8 cellular contexts compared by ENCODE assay signal in the genomic region with DNA sequence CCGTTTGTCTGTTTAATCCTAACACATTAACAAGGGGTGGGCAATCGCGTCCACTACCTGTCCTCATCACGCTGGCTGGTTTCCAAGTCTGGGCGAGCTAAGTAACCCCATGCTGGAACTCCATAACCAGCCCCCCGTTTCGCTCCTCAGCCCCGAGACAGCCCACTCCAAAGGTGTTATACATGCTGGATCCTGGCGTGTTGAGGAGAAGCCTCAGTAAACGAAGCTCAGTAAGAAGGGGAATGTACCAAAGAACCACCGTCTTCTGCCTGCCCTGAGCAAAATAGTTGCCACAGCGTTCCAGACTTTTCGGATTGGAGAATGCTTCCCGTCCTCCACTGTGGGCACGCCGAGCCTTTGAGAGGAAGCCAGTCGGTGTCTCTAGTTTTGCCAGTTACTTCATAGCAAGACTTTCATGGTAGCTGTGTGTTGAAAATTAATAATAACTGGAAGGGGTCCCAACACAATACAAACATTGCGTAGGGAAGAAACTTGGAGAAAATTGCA. TPM values are rescaled to one million over a fixed set of nuclear protein-coding genes. Genes with fewer than 3 reads are reported as not detected.
DNase-seq lines count a peak whose midpoint lies in the region; ATAC-seq, FAIRE-seq and TF ChIP-seq lines count a peak whose summit lies in the region.

No MANE protein-coding gene starts in this region.

- H3K9me3 Mint-ChIP-seq in activated naive CD4-positive, alpha-beta T cell treated with anti-CD3 and anti-CD28 coated beads, Interleukin-2, amount 10 ng/mL, durations not matched to agents 7 days and 5 days = no peaks in the 10 kb centered on the region
- H3K9me3 Mint-ChIP-seq in astrocyte (ENCODE audit: unreplicated experiment) = no peaks in the 10 kb centered on the region

- FAIRE-seq in astrocyte (lab: Jason Lieb, UNC) (no peak), HepG2 (lab: Jason Lieb, UNC) (no peak)

- TF ChIP-seq POLR2A in HepG2 (IDR thresholded peaks at IDR 0.05; ENCODE audit: insufficient read depth in 1 of 2, low read depth in 2 of 2, low read length in 2 of 2) = no peak

- H3K4me2 ChIP-seq in astrocyte (ENCODE audit: low read length) (peak overlapping the region; percentile 97), HepG2 (ENCODE audit: low read depth, low read length) (peak overlapping the region; percentile 69)

- H3K4me3 Mint-ChIP-seq in activated naive CD4-positive, alpha-beta T cell treated with anti-CD3 and anti-CD28 coated beads, Interleukin-2, amount 10 ng/mL, durations not matched to agents 7 days and 5 days = peak overlapping the region; percentile 57
- H3K4me3 Mint-ChIP-seq in astrocyte (ENCODE audit: unreplicated experiment) = peak overlapping the region; percentile 71

- peaks cover 28% of the 10 kb centered on the region for H3K4me1 Mint-ChIP-seq in activated naive CD4-positive, alpha-beta T cell treated with anti-CD3 and anti-CD28 coated beads, Interleukin-2, amount 10 ng/mL, durations not matched to agents 7 days and 5 days
- peaks cover 15% of the 10 kb centered on the region for H3K4me1 Mint-ChIP-seq in astrocyte (ENCODE audit: low read depth, unreplicated experiment)

- no peak for ATAC-seq in HepG2
- ATAC-seq in thoracic aorta (ENCODE audit: insufficient number of reproducible peaks, low FRiP score, low read depth) = no peak
- ATAC-seq in HG02610 (IDR thresholded peaks at IDR 0.05; ENCODE audit: unreplicated experiment) = no peak

- TF ChIP-seq CTCF in astrocyte (IDR thresholded peaks at IDR 0.05; ENCODE audit: insufficient read depth, low read depth, low read length) = no peak
- no peak for TF ChIP-seq CTCF in HepG2 (CRISPR knock-in tag; IDR thresholded peaks at IDR 0.05)
- no peak for TF ChIP-seq CTCF in thoracic aorta (IDR thresholded peaks at IDR 0.05)

- H3K27ac Mint-ChIP-seq in activated naive CD4-positive, alpha-beta T cell treated with anti-CD3 and anti-CD28 coated beads, Interleukin-2, amount 10 ng/mL, durations not matched to agents 7 days and 5 days = peak overlapping the region; percentile 66
- peak overlapping the region; percentile 72 for H3K27ac Mint-ChIP-seq in astrocyte (ENCODE audit: unreplicated experiment)

- in situ Hi-C loops in HepG2 (cut with HindIII; ENCODE audit: extremely low pct_ligation_motif_present, low pct_unique_long_range_greater_than_20kb) = no loop called here

- no peak for TF ChIP-seq RAD21 in HepG2 (CRISPR knock-in tag; IDR thresholded peaks at IDR 0.05)

- H2AFZ ChIP-seq in astrocyte (ENCODE audit: low read depth, low read length) = peak overlapping the region; percentile 92
- H2AFZ ChIP-seq in HepG2 (ENCODE audit: low read length) = no peak overlapping the region

- H3K4me1 ChIP-seq in astrocyte (ENCODE audit: insufficient read depth, low read length) (peaks cover 17% of the 10 kb centered on the region), HepG2 (ENCODE audit: insufficient read depth, low read length) (peaks cover 42% of the 10 kb centered on the region), thoracic aorta (ENCODE audit: control insufficient read depth in 1 of 2, low read depth in 2 of 2) (peaks cover 3 to 18% of the 10 kb centered on the region in 2 donors)

- no peaks in the 10 kb centered on the region for H3K9me3 ChIP-seq in astrocyte (ENCODE audit: insufficient read depth, low read depth, low read length)
- no peaks in the 10 kb centered on the region for H3K9me3 ChIP-seq in HepG2 (ENCODE audit: low read length)
- H3K9me3 ChIP-seq in thoracic aorta = no peaks in the 10 kb centered on the region

- H3K27ac ChIP-seq in astrocyte (ENCODE audit: low read depth, low read length) (peak overlapping the region; percentile 64), HepG2 (ENCODE audit: extremely low read length, insufficient read depth, low read length) (peak overlapping the region; percentile 78), thoracic aorta (peak overlapping the region; percentile 73 to 87)

- H3K79me2 ChIP-seq in astrocyte (ENCODE audit: insufficient read depth, low read length) (peaks cover 41% of the 10 kb centered on the region), HepG2 (ENCODE audit: insufficient read depth, low read length) (peaks cover 37% of the 10 kb centered on the region)

- TF ChIP-seq EP300 in HepG2 (IDR thresholded peaks at IDR 0.05; ENCODE audit: low read depth in 2 of 2, low read length in 2 of 2) (no peak), HepG2 (CRISPR knock-in tag; IDR thresholded peaks at IDR 0.05; ENCODE audit: borderline replicate concordance) (no peak)

- H3K36me3 ChIP-seq in astrocyte (ENCODE audit: insufficient read depth, low read length) = no peaks in the 10 kb centered on the region
- no peaks in the 10 kb centered on the region; a peak in 1 of 5 replicates for H3K36me3 ChIP-seq in HepG2 (replicated peaks in 1 of 2; ENCODE audit: control insufficient read depth in 1 of 2, insufficient read depth in 2 of 2, low read length in 2 of 2)
- H3K36me3 ChIP-seq in thoracic aorta = no peaks in the 10 kb centered on the region

- CTCF ChIA-PET in activated naive CD4-positive, alpha-beta T cell treated with anti-CD3 and anti-CD28 coated beads, Interleukin-2, amount 10 ng/mL, durations not matched to agents 7 days and 5 days (lab: Charles Lee) = interaction anchor here (1.0 to 1.5 kb wide), 3 partner anchors 13 to 756 kb away, joined by 3 to 5 read pairs (median 3); no protein-coding TSS in a partner anchor
- CTCF ChIA-PET in HepG2 (lab: Yijun Ruan, JAX; ENCODE audit: low intra/inter-chr PET ratio, low total read pairs) = interaction anchor here (2.3 kb wide), 1 partner anchor 13 kb away, joined by 9 read pairs; no protein-coding TSS in a partner anchor

- H3K9ac ChIP-seq in astrocyte (ENCODE audit: low read length) = peak overlapping the region; percentile 83
- H3K9ac ChIP-seq in HepG2 (ENCODE audit: insufficient read depth, low read depth, low read length) = peak overlapping the region; percentile 72

- H3K4me3 ChIP-seq in astrocyte (ENCODE audit: insufficient read depth, low read depth, low read length) (peak overlapping the region; percentile 86), HepG2 (replicated peaks in 1 of 3; ENCODE audit: insufficient read depth in 1 of 3, low read depth in 2 of 3, low read length in 3 of 3) (peak overlapping the region in 2 of 3 experiments; percentile 52 to 66; a peak in 4 of 6 replicates), thoracic aorta (peak overlapping the region; percentile 89)

- no peaks in the 10 kb centered on the region for H3K27me3 ChIP-seq in astrocyte (ENCODE audit: insufficient read depth, low read length)
- H3K27me3 ChIP-seq in HepG2 (ENCODE audit: control insufficient read depth in 1 of 2, insufficient read depth in 2 of 2, low read length in 2 of 2) = no peaks in the 10 kb centered on the region; a peak in 1 of 5 replicates
- no peaks in the 10 kb centered on the region for H3K27me3 ChIP-seq in thoracic aorta (replicated peaks; ENCODE audit: insufficient read depth)

- H3K27me3 Mint-ChIP-seq in activated naive CD4-positive, alpha-beta T cell treated with anti-CD3 and anti-CD28 coated beads, Interleukin-2, amount 10 ng/mL, durations not matched to agents 7 days and 5 days = peaks cover 8% of the 10 kb centered on the region
- no peaks in the 10 kb centered on the region for H3K27me3 Mint-ChIP-seq in astrocyte (ENCODE audit: low read depth, unreplicated experiment)

- no peaks in the 10 kb centered on the region for H3K36me3 Mint-ChIP-seq in activated naive CD4-positive, alpha-beta T cell treated with anti-CD3 and anti-CD28 coated beads, Interleukin-2, amount 10 ng/mL, durations not matched to agents 7 days and 5 days
- no peaks in the 10 kb centered on the region for H3K36me3 Mint-ChIP-seq in astrocyte (ENCODE audit: low read depth, unreplicated experiment)

- BruUV-seq in HepG2 (replicated peaks; lab: Mats Ljungman, UMichigan) = TSS peak; percentile 86

- 75% methylated on average over 17 of the region's 18 CpGs for WGBS in HepG2 (ENCODE audit: low lambda C conversion rate)

- no peak for DNase-seq in activated naive CD4-positive, alpha-beta T cell treated with anti-CD3 and anti-CD28 coated beads, Interleukin-2, amount 10 ng/mL, durations not matched to agents 7 days and 5 days
- no peak for DNase-seq in activated naive CD4-positive, alpha-beta T cell treated with Interleukin-2 at 50 U/mL for 16 hours
- DNase-seq in astrocyte (ENCODE audit: low read depth) (no peak), HepG2 (ENCODE audit: low spot score) (no peak), thoracic aorta (ENCODE audit: low spot score) (peak; percentile 28), NCI-H1105 (lab: John Stamatoyannopoulos, UW) (no peak), DMS 273 (lab: John Stamatoyannopoulos, UW; ENCODE audit: unreplicated experiment) (no peak)

- POLR2A ChIA-PET in HepG2 (lab: Yijun Ruan, JAX) = interaction anchor here (0.7 to 1.7 kb wide), 3 partner anchors 10 to 36 kb away, joined by 3 to 5 read pairs (median 4); no protein-coding TSS in a partner anchor

- H4K20me1 ChIP-seq in astrocyte (ENCODE audit: insufficient read depth, low read length) (peaks cover 21% of the 10 kb centered on the region), HepG2 (ENCODE audit: insufficient read depth, low read length) (0 out of 2 replicates have a peak, but pooled peaks cover 9% of the 10 kb centered on the region)

- intact Hi-C loops in HepG2 (cut with micrococcal nuclease; ENCODE audit: unreplicated experiment) = no loop called here

RNA-seq across cellular contexts. Expression of a gene that starts 16.1 kb away (rescaled TPM):
- total RNA-seq in astrocyte (not detected in 2 replicates), HepG2 (2016; rRNA removed; fragmentation: Illumina TruSeq; extraction: Trizol) (not detected in 2 replicates), thoracic aorta (not detected)
- not detected in 2 replicates for total RNA-seq in HepG2 (2016; cell fraction: cytosol; rRNA removed; fragmentation: Illumina TruSeq; extraction: Trizol; ENCODE audit: low read depth)
- total RNA-seq in HepG2 (2016; cell fraction: insoluble cytoplasmic fraction; rRNA removed; fragmentation: Illumina TruSeq; extraction: Trizol) = not detected in 2 replicates
- total RNA-seq in HepG2 (2016; cell fraction: membrane; rRNA removed; fragmentation: Illumina TruSeq; extraction: Trizol) = not detected in 2 replicates
- not detected in 2 replicates for total RNA-seq in HepG2 (2016; cell fraction: nucleus; rRNA removed; fragmentation: Illumina TruSeq; extraction: Trizol)
- not detected in 2 replicates for polyA plus RNA-seq in HepG2 (2011; rRNA removed)
- not detected in 2 replicates for polyA plus RNA-seq in HepG2 (2011; cell fraction: cytosol; rRNA removed)
- not detected in 2 replicates for polyA plus RNA-seq in HepG2 (2011; cell fraction: nucleus; rRNA removed)
- polyA plus RNA-seq in HepG2 (2012) = 0.08 TPM in 1 of 2 replicates, not detected in the other
- polyA plus RNA-seq in HepG2 (2016; cell fraction: cytosol; fragmentation: Illumina TruSeq; extraction: Trizol; ENCODE audit: low read depth) = not detected in 2 replicates
- polyA plus RNA-seq in HepG2 (2016; cell fraction: insoluble cytoplasmic fraction; fragmentation: Illumina TruSeq; extraction: Trizol; ENCODE audit: low read depth) = not detected in 2 replicates
- polyA plus RNA-seq in HepG2 (2016; cell fraction: membrane; fragmentation: Illumina TruSeq; extraction: Trizol; ENCODE audit: low read depth) = not detected in 2 replicates
- polyA plus RNA-seq in HepG2 (2016; cell fraction: nucleus; fragmentation: Illumina TruSeq; extraction: Trizol; ENCODE audit: insufficient read depth, low read depth) = not detected in 2 replicates
- not detected in 2 replicates for polyA minus RNA-seq in HepG2 (2011; rRNA and poly(A)+ RNA removed; ENCODE audit: low replicate concordance)
- polyA minus RNA-seq in HepG2 (2011; cell fraction: cytosol; rRNA and poly(A)+ RNA removed) = not detected in 2 replicates
- polyA minus RNA-seq in HepG2 (2011; cell fraction: nucleus; rRNA and poly(A)+ RNA removed) = not detected in 2 replicates

RNA-seq across cellular contexts. Expression of a gene that starts 46.9 kb away (rescaled TPM):
- total RNA-seq in astrocyte (74.3 and 88.3 TPM in 2 replicates), HepG2 (2016; rRNA removed; fragmentation: Illumina TruSeq; extraction: Trizol) (47.2 and 66.3 TPM in 2 replicates), thoracic aorta (10 to 100 TPM; 20.7 to 34.0 TPM)
- 22.2 and 23.4 TPM in 2 replicates for total RNA-seq in HepG2 (2016; cell fraction: cytosol; rRNA removed; fragmentation: Illumina TruSeq; extraction: Trizol; ENCODE audit: low read depth)
- total RNA-seq in HepG2 (2016; cell fraction: insoluble cytoplasmic fraction; rRNA removed; fragmentation: Illumina TruSeq; extraction: Trizol) = 47.1 and 54.7 TPM in 2 replicates
- total RNA-seq in HepG2 (2016; cell fraction: membrane; rRNA removed; fragmentation: Illumina TruSeq; extraction: Trizol) = 23.7 and 24.5 TPM in 2 replicates
- 104 and 116 TPM in 2 replicates for total RNA-seq in HepG2 (2016; cell fraction: nucleus; rRNA removed; fragmentation: Illumina TruSeq; extraction: Trizol)
- 39.2 and 41.7 TPM in 2 replicates for polyA plus RNA-seq in HepG2 (2011; rRNA removed)
- polyA plus RNA-seq in HepG2 (2011; cell fraction: cytosol; rRNA removed) = 21.4 and 33.5 TPM in 2 replicates
- 41.1 and 52.5 TPM in 2 replicates for polyA plus RNA-seq in HepG2 (2011; cell fraction: nucleus; rRNA removed)
- 33.4 and 43.9 TPM in 2 replicates for polyA plus RNA-seq in HepG2 (2012)
- polyA plus RNA-seq in HepG2 (2016; cell fraction: cytosol; fragmentation: Illumina TruSeq; extraction: Trizol; ENCODE audit: low read depth) = 16.6 and 18.4 TPM in 2 replicates
- 45.2 and 51.9 TPM in 2 replicates for polyA plus RNA-seq in HepG2 (2016; cell fraction: insoluble cytoplasmic fraction; fragmentation: Illumina TruSeq; extraction: Trizol; ENCODE audit: low read depth)
- 16.1 and 16.7 TPM in 2 replicates for polyA plus RNA-seq in HepG2 (2016; cell fraction: membrane; fragmentation: Illumina TruSeq; extraction: Trizol; ENCODE audit: low read depth)
- 95.1 and 97.4 TPM in 2 replicates for polyA plus RNA-seq in HepG2 (2016; cell fraction: nucleus; fragmentation: Illumina TruSeq; extraction: Trizol; ENCODE audit: insufficient read depth, low read depth)
- 221 and 344 TPM in 2 replicates for polyA minus RNA-seq in HepG2 (2011; rRNA and poly(A)+ RNA removed; ENCODE audit: low replicate concordance)
- 81.0 and 94.9 TPM in 2 replicates for polyA minus RNA-seq in HepG2 (2011; cell fraction: cytosol; rRNA and poly(A)+ RNA removed)
- 194 and 291 TPM in 2 replicates for polyA minus RNA-seq in HepG2 (2011; cell fraction: nucleus; rRNA and poly(A)+ RNA removed)

RNA-seq across cellular contexts. Expression of a gene that starts 47.0 kb away (rescaled TPM):
- total RNA-seq in astrocyte (14.0 TPM in 2 replicates), HepG2 (2016; rRNA removed; fragmentation: Illumina TruSeq; extraction: Trizol) (13.0 and 14.0 TPM in 2 replicates), thoracic aorta (10 to 100 TPM in 1 of 2 donors, 1 to 10 TPM in 1; 8.1 to 14.7 TPM)
- 16.2 and 17.6 TPM in 2 replicates for total RNA-seq in HepG2 (2016; cell fraction: cytosol; rRNA removed; fragmentation: Illumina TruSeq; extraction: Trizol; ENCODE audit: low read depth)
- total RNA-seq in HepG2 (2016; cell fraction: insoluble cytoplasmic fraction; rRNA removed; fragmentation: Illumina TruSeq; extraction: Trizol) = 12.8 and 14.6 TPM in 2 replicates
- total RNA-seq in HepG2 (2016; cell fraction: membrane; rRNA removed; fragmentation: Illumina TruSeq; extraction: Trizol) = 9.2 and 10.7 TPM in 2 replicates
- 14.0 and 16.9 TPM in 2 replicates for total RNA-seq in HepG2 (2016; cell fraction: nucleus; rRNA removed; fragmentation: Illumina TruSeq; extraction: Trizol)
- 5.8 and 8.0 TPM in 2 replicates for polyA plus RNA-seq in HepG2 (2011; rRNA removed)
- polyA plus RNA-seq in HepG2 (2011; cell fraction: cytosol; rRNA removed) = 3.8 and 4.1 TPM in 2 replicates
- 16.7 and 17.1 TPM in 2 replicates for polyA plus RNA-seq in HepG2 (2011; cell fraction: nucleus; rRNA removed)
- 6.0 and 10.9 TPM in 2 replicates for polyA plus RNA-seq in HepG2 (2012)
- 1.7 and 2.1 TPM in 2 replicates for polyA plus RNA-seq in HepG2 (2016; cell fraction: cytosol; fragmentation: Illumina TruSeq; extraction: Trizol; ENCODE audit: low read depth)
- 10.1 and 10.8 TPM in 2 replicates for polyA plus RNA-seq in HepG2 (2016; cell fraction: insoluble cytoplasmic fraction; fragmentation: Illumina TruSeq; extraction: Trizol; ENCODE audit: low read depth)
- polyA plus RNA-seq in HepG2 (2016; cell fraction: membrane; fragmentation: Illumina TruSeq; extraction: Trizol; ENCODE audit: low read depth) = 3.2 and 3.3 TPM in 2 replicates
- 22.7 and 24.8 TPM in 2 replicates for polyA plus RNA-seq in HepG2 (2016; cell fraction: nucleus; fragmentation: Illumina TruSeq; extraction: Trizol; ENCODE audit: insufficient read depth, low read depth)
- polyA minus RNA-seq in HepG2 (2011; rRNA and poly(A)+ RNA removed; ENCODE audit: low replicate concordance) = 12.8 and 44.5 TPM in 2 replicates
- 3.3 and 5.7 TPM in 2 replicates for polyA minus RNA-seq in HepG2 (2011; cell fraction: cytosol; rRNA and poly(A)+ RNA removed)
- polyA minus RNA-seq in HepG2 (2011; cell fraction: nucleus; rRNA and poly(A)+ RNA removed) = 35.1 and 38.5 TPM in 2 replicates
